In the genomic region with DNA sequence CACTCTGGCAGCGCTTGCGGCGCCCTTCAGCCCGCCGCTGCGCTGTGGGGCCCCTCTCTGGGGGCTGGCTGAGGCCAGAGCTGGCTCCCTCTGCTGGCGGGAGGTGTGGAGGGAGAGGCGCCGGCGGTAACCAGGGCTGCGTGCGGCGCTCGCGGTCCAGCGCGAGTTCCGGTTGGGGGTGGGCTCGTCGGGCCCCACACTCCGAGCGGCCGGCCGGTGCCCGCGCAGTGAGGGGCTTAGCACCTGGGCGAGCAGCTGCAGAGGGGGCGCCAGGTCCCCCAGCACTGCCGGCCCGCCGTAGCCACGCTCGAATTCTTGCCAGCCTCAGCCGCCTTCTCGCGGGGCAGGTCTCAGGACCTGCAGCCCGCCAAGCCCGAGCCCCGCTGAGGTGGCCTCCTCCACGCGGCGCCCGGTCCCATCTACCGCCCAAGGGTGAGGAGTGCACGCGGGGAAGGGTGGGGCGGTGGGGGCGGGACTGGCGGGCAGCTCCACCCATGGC, we compare ENCODE assay signal across 1 cellular context.
TF ChIP-seq lines count a peak whose summit lies in the region.

No MANE protein-coding gene starts in this region.

TF ChIP-seq in GM23338, 12 proteins besides CTCF, POLR2A, EP300 and RAD21 (continued from another document):
- TF ChIP-seq, protein P1, sequence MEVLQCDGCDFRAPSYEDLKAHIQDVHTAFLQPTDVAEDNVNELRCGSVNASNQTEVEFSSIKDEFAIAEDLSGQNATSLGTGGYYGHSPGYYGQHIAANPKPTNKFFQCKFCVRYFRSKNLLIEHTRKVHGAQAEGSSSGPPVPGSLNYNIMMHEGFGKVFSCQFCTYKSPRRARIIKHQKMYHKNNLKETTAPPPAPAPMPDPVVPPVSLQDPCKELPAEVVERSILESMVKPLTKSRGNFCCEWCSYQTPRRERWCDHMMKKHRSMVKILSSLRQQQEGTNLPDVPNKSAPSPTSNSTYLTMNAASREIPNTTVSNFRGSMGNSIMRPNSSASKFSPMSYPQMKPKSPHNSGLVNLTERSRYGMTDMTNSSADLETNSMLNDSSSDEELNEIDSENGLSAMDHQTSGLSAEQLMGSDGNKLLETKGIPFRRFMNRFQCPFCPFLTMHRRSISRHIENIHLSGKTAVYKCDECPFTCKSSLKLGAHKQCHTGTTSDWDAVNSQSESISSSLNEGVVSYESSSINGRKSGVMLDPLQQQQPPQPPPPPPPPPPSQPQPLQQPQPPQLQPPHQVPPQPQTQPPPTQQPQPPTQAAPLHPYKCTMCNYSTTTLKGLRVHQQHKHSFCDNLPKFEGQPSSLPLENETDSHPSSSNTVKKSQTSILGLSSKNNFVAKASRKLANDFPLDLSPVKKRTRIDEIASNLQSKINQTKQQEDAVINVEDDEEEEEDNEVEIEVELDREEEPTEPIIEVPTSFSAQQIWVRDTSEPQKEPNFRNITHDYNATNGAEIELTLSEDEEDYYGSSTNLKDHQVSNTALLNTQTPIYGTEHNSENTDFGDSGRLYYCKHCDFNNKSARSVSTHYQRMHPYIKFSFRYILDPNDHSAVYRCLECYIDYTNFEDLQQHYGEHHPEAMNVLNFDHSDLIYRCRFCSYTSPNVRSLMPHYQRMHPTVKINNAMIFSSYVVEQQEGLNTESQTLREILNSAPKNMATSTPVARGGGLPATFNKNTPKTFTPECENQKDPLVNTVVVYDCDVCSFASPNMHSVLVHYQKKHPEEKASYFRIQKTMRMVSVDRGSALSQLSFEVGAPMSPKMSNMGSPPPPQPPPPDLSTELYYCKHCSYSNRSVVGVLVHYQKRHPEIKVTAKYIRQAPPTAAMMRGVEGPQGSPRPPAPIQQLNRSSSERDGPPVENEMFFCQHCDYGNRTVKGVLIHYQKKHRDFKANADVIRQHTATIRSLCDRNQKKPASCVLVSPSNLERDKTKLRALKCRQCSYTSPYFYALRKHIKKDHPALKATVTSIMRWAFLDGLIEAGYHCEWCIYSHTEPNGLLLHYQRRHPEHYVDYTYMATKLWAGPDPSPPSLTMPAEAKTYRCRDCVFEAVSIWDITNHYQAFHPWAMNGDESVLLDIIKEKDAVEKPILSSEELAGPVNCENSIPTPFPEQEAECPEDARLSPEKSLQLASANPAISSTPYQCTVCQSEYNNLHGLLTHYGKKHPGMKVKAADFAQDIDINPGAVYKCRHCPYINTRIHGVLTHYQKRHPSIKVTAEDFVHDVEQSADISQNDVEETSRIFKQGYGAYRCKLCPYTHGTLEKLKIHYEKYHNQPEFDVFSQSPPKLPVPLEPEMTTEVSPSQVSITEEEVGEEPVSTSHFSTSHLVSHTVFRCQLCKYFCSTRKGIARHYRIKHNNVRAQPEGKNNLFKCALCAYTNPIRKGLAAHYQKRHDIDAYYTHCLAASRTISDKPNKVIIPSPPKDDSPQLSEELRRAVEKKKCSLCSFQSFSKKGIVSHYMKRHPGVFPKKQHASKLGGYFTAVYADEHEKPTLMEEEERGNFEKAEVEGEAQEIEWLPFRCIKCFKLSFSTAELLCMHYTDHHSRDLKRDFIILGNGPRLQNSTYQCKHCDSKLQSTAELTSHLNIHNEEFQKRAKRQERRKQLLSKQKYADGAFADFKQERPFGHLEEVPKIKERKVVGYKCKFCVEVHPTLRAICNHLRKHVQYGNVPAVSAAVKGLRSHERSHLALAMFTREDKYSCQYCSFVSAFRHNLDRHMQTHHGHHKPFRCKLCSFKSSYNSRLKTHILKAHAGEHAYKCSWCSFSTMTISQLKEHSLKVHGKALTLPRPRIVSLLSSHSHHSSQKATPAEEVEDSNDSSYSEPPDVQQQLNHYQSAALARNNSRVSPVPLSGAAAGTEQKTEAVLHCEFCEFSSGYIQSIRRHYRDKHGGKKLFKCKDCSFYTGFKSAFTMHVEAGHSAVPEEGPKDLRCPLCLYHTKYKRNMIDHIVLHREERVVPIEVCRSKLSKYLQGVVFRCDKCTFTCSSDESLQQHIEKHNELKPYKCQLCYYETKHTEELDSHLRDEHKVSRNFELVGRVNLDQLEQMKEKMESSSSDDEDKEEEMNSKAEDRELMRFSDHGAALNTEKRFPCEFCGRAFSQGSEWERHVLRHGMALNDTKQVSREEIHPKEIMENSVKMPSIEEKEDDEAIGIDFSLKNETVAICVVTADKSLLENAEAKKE (CRISPR knock-in tag; IDR thresholded peaks at IDR 0.05): no peak
- TF ChIP-seq POLR2AphosphoS5 (IDR thresholded peaks at IDR 0.05; ENCODE audit: low read depth) (no peak), NANOG (IDR thresholded peaks at IDR 0.05; ENCODE audit: borderline replicate concordance) (no peak), ZNF114 (CRISPR knock-in tag; IDR thresholded peaks at IDR 0.05) (no peak), ETS1 (IDR thresholded peaks at IDR 0.05) (no peak), EZH2phosphoT487 (IDR thresholded peaks at IDR 0.05; ENCODE audit: unreplicated experiment) (no peak), EZH2 (IDR thresholded peaks at IDR 0.05; ENCODE audit: low read depth, unreplicated experiment) (no peak), ZNF331 (CRISPR knock-in tag; IDR thresholded peaks at IDR 0.05; ENCODE audit: low read depth) (no peak), JUNB (IDR thresholded peaks at IDR 0.05; ENCODE audit: unreplicated experiment) (no peak)
